In genomic region chr11:116703421-116703820, GRCh38 we compare ENCODE assay signal across 10 cellular contexts.
DNase-seq lines count a peak whose midpoint lies in the region; ATAC-seq, FAIRE-seq and TF ChIP-seq lines count a peak whose summit lies in the region.
"Had no signal": no experiment of that assay in that cellular context is flagged by ENCODE, and none has a peak within 500 bp of the region (broad histone marks: within the 10 kb centered on the region; RNA-seq: fewer than 3 reads in every experiment).

No MANE protein-coding gene starts in this region.

- no peak overlapping the region for H3K27ac ChIP-seq in H9 (ENCODE audit: insufficient read length, low read depth, low read length)

- no peak overlapping the region for H3K4me3 Mint-ChIP-seq in H9

- H3K56ac ChIP-seq in H9 (ENCODE audit: insufficient read length, low read depth, low read length) = no peak overlapping the region

- H3K36me3 Mint-ChIP-seq in H9 (ENCODE audit: insufficient read depth in 1 of 3, low read depth in 3 of 3) = no peaks in the 10 kb centered on the region

- no peaks in the 10 kb centered on the region for H3K9me3 ChIP-seq in H9 (ENCODE audit: control insufficient read depth, low read depth, low read length)

- no peaks in the 10 kb centered on the region for H4K20me1 ChIP-seq in H9 (ENCODE audit: control insufficient read depth, insufficient read depth, insufficient read length)

- H3K9ac ChIP-seq in H9 (ENCODE audit: extremely low read depth, insufficient read length, low read length) = no peak overlapping the region

- H3K27ac Mint-ChIP-seq in H9 = no peak overlapping the region

- H3K4me1 Mint-ChIP-seq in H9 = peaks cover 16 to 33% of the 10 kb centered on the region in 2 experiments

- no peaks in the 10 kb centered on the region for H3K4me1 ChIP-seq in H9 (ENCODE audit: insufficient read depth, low read length)

- no peak overlapping the region for H3K23ac ChIP-seq in H9 (ENCODE audit: insufficient read length, low read depth, low read length)

- no peak overlapping the region for H2AFZ ChIP-seq in H9 (ENCODE audit: low read length)

- no peak overlapping the region for H4K5ac ChIP-seq in H9 (ENCODE audit: insufficient read length, low read depth, low read length)

- H3K4ac ChIP-seq in H9 (ENCODE audit: low read depth, low read length) = no peak overlapping the region

- no peak overlapping the region for H4K8ac ChIP-seq in H9 (replicated peaks; ENCODE audit: insufficient read length, low read depth, low read length)

- no peaks in the 10 kb centered on the region for H3K79me1 ChIP-seq in H9 (ENCODE audit: insufficient read depth, low read depth, low read length, poor library complexity, severe bottlenecking)

- no CpG with 5 or more reads among the region's 11 CpGs for WGBS in H9 (ENCODE audit: extremely low coverage, insufficient read length, low lambda C conversion rate)

- no peak for TF ChIP-seq CTCF in H9 (conservative IDR thresholded peaks at IDR 0.05)

- H2BK12ac ChIP-seq in H9 (ENCODE audit: insufficient read length, low read depth, low read length) = no peak overlapping the region

- no peaks in the 10 kb centered on the region for H3K23me2 ChIP-seq in H9 (ENCODE audit: insufficient read length, low read depth, low read length, poor library complexity, severe bottlenecking)

- H2BK20ac ChIP-seq in H9 (ENCODE audit: low read depth, low read length, poor library complexity, severe bottlenecking) = no peak overlapping the region

- H3K27me3 ChIP-seq in H9 (ENCODE audit: insufficient read depth, low read length) = no peaks in the 10 kb centered on the region

- ATAC-seq in HG02763 (IDR thresholded peaks at IDR 0.05; ENCODE audit: unreplicated experiment) (no peak), GM21515 (IDR thresholded peaks at IDR 0.05; ENCODE audit: unreplicated experiment) (no peak)

- H3K14ac ChIP-seq in H9 (ENCODE audit: insufficient read depth, low read length) = no peak overlapping the region

- no peak overlapping the region for H3K18ac ChIP-seq in H9 (ENCODE audit: insufficient read length, low read depth, low read length)

- no peaks in the 10 kb centered on the region for H3K79me2 ChIP-seq in H9 (ENCODE audit: insufficient read depth, low read length)

- H3K27me3 Mint-ChIP-seq in H9 (ENCODE audit: low read depth) = peaks cover 26% of the 10 kb centered on the region

- FAIRE-seq in RCC 7860 (lab: Jason Lieb, UNC) = no peak

- no peaks in the 10 kb centered on the region; a peak in 1 of 5 replicates for H3K9me3 Mint-ChIP-seq in H9

- no peak overlapping the region for H2BK120ac ChIP-seq in H9 (ENCODE audit: low read depth, low read length, poor library complexity, severe bottlenecking)

- no peak overlapping the region for H4K91ac ChIP-seq in H9 (ENCODE audit: insufficient read length, low read depth, low read length)

- no peak overlapping the region for H2AK5ac ChIP-seq in H9 (ENCODE audit: insufficient read length, low read length)

- DNase-seq in H9 = peak; percentile 83
- peak; percentile 55 for DNase-seq in NCI-H446 treated with DMSO at 0.1 percent for 48 hours (lab: John Stamatoyannopoulos, UW)
- DNase-seq in cerebellar cortex (ENCODE audit: low spot score) = peak; percentile 74
- DNase-seq in putamen (ENCODE audit: low spot score) = peak; percentile 36
- no peak for DNase-seq in RCC 7860 (ENCODE audit: low spot score)
- DNase-seq in stimulated activated CD4-positive, alpha-beta T cell treated with anti-CD3 and anti-CD28 coated beads, Interleukin-15, amount 100 ng/mL, for 24 hours = no peak
- DNase-seq: activated CD8-positive, alpha-beta memory T cell treated with anti-CD3 and anti-CD28 coated beads for 24 hours; central memory CD4-positive, alpha-beta T cell had no signal

- H2BK15ac ChIP-seq in H9 (ENCODE audit: low read depth, low read length) = no peak overlapping the region

- no peak overlapping the region for H2BK5ac ChIP-seq in H9 (ENCODE audit: insufficient read length, low read length)

- H3T11ph ChIP-seq in H9 (ENCODE audit: low read length) = no peak overlapping the region

- H3K4me2 ChIP-seq in H9 (ENCODE audit: insufficient read depth, insufficient read length, low read length) = no peak overlapping the region

Comparison
In these comparisons a context has a peak if more than half of its experiments do, and no peak if none do; other contexts are left out.
1. DNase-seq: peak in H9 (single experiment), NCI-H446 treated with DMSO at 0.1 percent for 48 hours (single experiment), cerebellar cortex (single experiment) and putamen (single experiment); none in RCC 7860 (single experiment) and stimulated activated CD4-positive, alpha-beta T cell treated with anti-CD3 and anti-CD28 coated beads, Interleukin-15, amount 100 ng/mL, for 24 hours (single experiment).